ENCODE assay signal across 30 cellular contexts in genomic region chr3:40973141-40973540, GRCh38.
DNase-seq lines count a peak whose midpoint lies in the region; ATAC-seq and TF ChIP-seq lines count a peak whose summit lies in the region.
"Had no signal": no experiment of that assay in that cellular context is flagged by ENCODE, and none has a peak within 500 bp of the region (broad histone marks: within the 10 kb centered on the region; RNA-seq: fewer than 3 reads in every experiment).

No MANE protein-coding gene starts in this region.

- TF ChIP-seq EP300 in esophagus muscularis mucosa (IDR thresholded peaks at IDR 0.05): no peak

- TF ChIP-seq POLR2A in breast epithelium (IDR thresholded peaks at IDR 0.05): no peak
- no peak for TF ChIP-seq POLR2A in esophagus muscularis mucosa (IDR thresholded peaks at IDR 0.05; ENCODE audit: low read depth)
- TF ChIP-seq POLR2A in esophagus squamous epithelium (IDR thresholded peaks at IDR 0.05): no peak

- H3K36me3 ChIP-seq in breast epithelium (no peaks in the 10 kb centered on the region), mammary epithelial cell (ENCODE audit: insufficient read depth, low read length) (no peaks in the 10 kb centered on the region), KMS-11 (ENCODE audit: insufficient read depth) (no peaks in the 10 kb centered on the region), esophagus muscularis mucosa (no peaks in the 10 kb centered on the region), esophagus squamous epithelium (no peaks in the 10 kb centered on the region)
- H3K36me3 ChIP-seq: ascending aorta, cardiac muscle cell, colonic mucosa, neutrophil, Peyer's patch, prostate gland, vagina had no signal

- H3K4me2 ChIP-seq in mammary epithelial cell (ENCODE audit: insufficient read depth, low read depth, low read length) (no peak overlapping the region), KMS-11 (peak overlapping the region; percentile 52; the same call in 1 of the 2 replicates)

- intact Hi-C loops in breast epithelium (cut with DNase I; ENCODE audit: low total_unique reads) (no loop called here), mammary epithelial cell (cut with micrococcal nuclease) (loop anchor here (5.0 kb wide), 1 partner anchor 391 kb away; no protein-coding TSS in a partner anchor), esophagus muscularis mucosa (cut with DNase I) (loop anchor here (2.0 to 10.0 kb wide), 3 partner anchors 96 to 388 kb away; no protein-coding TSS in a partner anchor), esophagus squamous epithelium (cut with DNase I) (no loop called here)

- no peak for DNase-seq in breast epithelium (ENCODE audit: low spot score in 2 of 2)
- no peak for DNase-seq in mammary epithelial cell
- no peak for DNase-seq in esophagus muscularis mucosa (ENCODE audit: extremely low spot score)
- no peak for DNase-seq in stimulated activated effector memory CD8-positive, alpha-beta T cell treated with anti-CD3 and anti-CD28 coated beads, Interleukin-12 subunit alpha, Interleukin-12 subunit beta, amount 100 ng/mL, for 72 hours (ENCODE audit: low spot score in 2 of 2)
- DNase-seq in stimulated activated naive CD4-positive, alpha-beta T cell (lab: John Stamatoyannopoulos, UW): no peak
- no peak for DNase-seq in esophagus squamous epithelium (lab: John Stamatoyannopoulos, UW)
- DNase-seq: activated CD4-positive, alpha-beta T cell treated with anti-CD3 and anti-CD28 coated beads for 36 hours; activated T-cell treated with anti-CD3 and anti-CD28 coated beads, Interleukin-2, amount 50 U/mL, for 1 hour; CD4-positive, alpha-beta memory T cell; colonic mucosa; DND-41; effector CD4-positive, alpha-beta T cell; GM23248; NCI-H1105; NCI-H187 treated with DMSO at 0.1 percent for 48 hours; NCI-H2171 treated with DMSO at 0.1 percent for 48 hours; NCI-H510A; Peyer's patch; stimulated activated CD4-positive, alpha-beta T cell treated with anti-CD3 and anti-CD28 coated beads, Interleukin-15, amount 100 ng/mL, for 24 hours; stimulated activated CD4-positive, alpha-beta T cell treated with anti-CD3 and anti-CD28 coated beads, Interleukin-4, amount 100 ng/mL, for 4 hours; SW 1271; testis had no signal

- no peak overlapping the region for H2AFZ ChIP-seq in mammary epithelial cell (ENCODE audit: low read depth, low read length)
- no peak overlapping the region for H2AFZ ChIP-seq in KMS-11 (ENCODE audit: low read depth)
- H2AFZ ChIP-seq: GM23248 had no signal

- H3K9me3 ChIP-seq in breast epithelium (no peaks in the 10 kb centered on the region), mammary epithelial cell (replicated peaks; ENCODE audit: insufficient read depth, low read length) (no peaks in the 10 kb centered on the region), esophagus muscularis mucosa (no peaks in the 10 kb centered on the region), esophagus squamous epithelium (no peaks in the 10 kb centered on the region)
- H3K9me3 ChIP-seq: ascending aorta, colonic mucosa, neutrophil, Peyer's patch, prostate gland, testis, vagina had no signal

- CTCF ChIA-PET in mammary epithelial cell (lab: Charles Lee; ENCODE audit: low non-redundant PET): no interaction called here

- H3K4me1 Mint-ChIP-seq in stimulated activated effector memory CD8-positive, alpha-beta T cell treated with anti-CD3 and anti-CD28 coated beads, Interleukin-12 subunit alpha, Interleukin-12 subunit beta, amount 100 ng/mL, for 72 hours: peaks cover 58% of the 10 kb centered on the region

- no peaks in the 10 kb centered on the region for H3K36me3 Mint-ChIP-seq in stimulated activated effector memory CD8-positive, alpha-beta T cell treated with anti-CD3 and anti-CD28 coated beads, Interleukin-12 subunit alpha, Interleukin-12 subunit beta, amount 100 ng/mL, for 72 hours
- H3K36me3 Mint-ChIP-seq: CD4-positive, alpha-beta memory T cell had no signal

- no peak for ATAC-seq in stimulated activated effector memory CD8-positive, alpha-beta T cell treated with anti-CD3 and anti-CD28 coated beads, Interleukin-12 subunit alpha, Interleukin-12 subunit beta, amount 100 ng/mL, for 72 hours
- no peak for ATAC-seq in HG03439 (IDR thresholded peaks at IDR 0.05; ENCODE audit: unreplicated experiment)
- ATAC-seq: activated CD4-positive, alpha-beta T cell treated with anti-CD3 and anti-CD28 coated beads for 36 hours; K562 had no signal

- H3K4me3 ChIP-seq in breast epithelium (no peak overlapping the region), mammary epithelial cell (replicated peaks in 1 of 3; ENCODE audit: insufficient read depth in 1 of 3, low read depth in 2 of 3, low read length in 3 of 3) (no peak overlapping the region), KMS-11 (IDR thresholded peaks at IDR 0.05; ENCODE audit: insufficient read depth, low read depth, low read length) (no peak overlapping the region), esophagus muscularis mucosa (no peak overlapping the region), esophagus squamous epithelium (no peak overlapping the region)
- H3K4me3 ChIP-seq: ascending aorta, cardiac muscle cell, colonic mucosa, GM23248, K562, Peyer's patch, prostate gland, testis, vagina had no signal

- H4K20me1 ChIP-seq in mammary epithelial cell (ENCODE audit: insufficient read depth, low read length) (no peaks in the 10 kb centered on the region), KMS-11 (ENCODE audit: insufficient read depth) (no peaks in the 10 kb centered on the region)

- H3K27ac Mint-ChIP-seq in stimulated activated effector memory CD8-positive, alpha-beta T cell treated with anti-CD3 and anti-CD28 coated beads, Interleukin-12 subunit alpha, Interleukin-12 subunit beta, amount 100 ng/mL, for 72 hours: peak overlapping the region; percentile 95
- H3K27ac Mint-ChIP-seq: CD4-positive, alpha-beta memory T cell had no signal

- no TSS peak for BruUV-seq in mammary epithelial cell (replicated peaks; lab: Mats Ljungman, UMichigan)

- H3K9ac ChIP-seq in mammary epithelial cell (ENCODE audit: insufficient read depth, low read length) (no peak overlapping the region), KMS-11 (no peak overlapping the region)
- H3K9ac ChIP-seq: GM23248 had no signal

- peaks cover 2% of the 10 kb centered on the region for H3K9me3 Mint-ChIP-seq in stimulated activated effector memory CD8-positive, alpha-beta T cell treated with anti-CD3 and anti-CD28 coated beads, Interleukin-12 subunit alpha, Interleukin-12 subunit beta, amount 100 ng/mL, for 72 hours

- H3K79me2 ChIP-seq in mammary epithelial cell (ENCODE audit: insufficient read depth, low read length) (no peaks in the 10 kb centered on the region), KMS-11 (ENCODE audit: insufficient read depth, low read depth) (no peaks in the 10 kb centered on the region)

- WGBS in mammary epithelial cell (ENCODE audit: low coverage, missing lambda C conversion rate): 72% methylated on average over 2 of the region's 2 CpGs
- WGBS in esophagus muscularis mucosa: 82% methylated on average over 2 of the region's 2 CpGs
- WGBS in esophagus squamous epithelium, 2 donors: 92 to 94% methylated on average over 2 of the region's 2 CpGs

- no peak overlapping the region for H3K4me3 Mint-ChIP-seq in stimulated activated effector memory CD8-positive, alpha-beta T cell treated with anti-CD3 and anti-CD28 coated beads, Interleukin-12 subunit alpha, Interleukin-12 subunit beta, amount 100 ng/mL, for 72 hours
- H3K4me3 Mint-ChIP-seq: activated CD4-positive, alpha-beta T cell treated with anti-CD3 and anti-CD28 coated beads for 36 hours; CD4-positive, alpha-beta memory T cell had no signal

- H3K27ac ChIP-seq in breast epithelium (peak overlapping the region; percentile 13 to 29), mammary epithelial cell (ENCODE audit: insufficient read depth, low read depth, low read length) (no peak overlapping the region), KMS-11 (peak overlapping the region; percentile 97; the same call in 1 of the 2 replicates), esophagus muscularis mucosa (replicated peaks in 1 of 4) (peak overlapping the region; percentile 5 to 65 (median 44)), esophagus squamous epithelium (peak overlapping the region in 1 of 4 donors; percentile 56)
- H3K27ac ChIP-seq: ascending aorta, cardiac muscle cell, colonic mucosa, GM23248, neutrophil, prostate gland, testis, vagina had no signal

- H3K4me1 ChIP-seq in breast epithelium (peaks cover 15 to 21% of the 10 kb centered on the region in 2 donors), mammary epithelial cell (ENCODE audit: insufficient read depth, low read length) (peaks cover 23% of the 10 kb centered on the region), KMS-11 (ENCODE audit: low read depth, poor library complexity, severe bottlenecking) (peaks cover 56% of the 10 kb centered on the region), esophagus muscularis mucosa (peaks cover 62 to 68% (median 67%) of the 10 kb centered on the region in 4 donors), esophagus squamous epithelium (peaks cover 0 to 46% (median 25%) of the 10 kb centered on the region in 3 donors)
- H3K4me1 ChIP-seq: prostate gland had no signal

- TF ChIP-seq CTCF in breast epithelium (IDR thresholded peaks at IDR 0.05): no peak
- no peak for TF ChIP-seq CTCF in mammary epithelial cell (conservative IDR thresholded peaks at IDR 0.05 in 1 of 2, IDR thresholded peaks at IDR 0.05 in 1 of 2; ENCODE audit: extremely low read depth in 1 of 2, insufficient read depth in 1 of 2, low read depth in 1 of 2, low read length in 2 of 2)
- TF ChIP-seq CTCF in KMS-11 (conservative IDR thresholded peaks at IDR 0.05; ENCODE audit: low read depth, low read length): no peak
- no peak for TF ChIP-seq CTCF in esophagus muscularis mucosa (IDR thresholded peaks at IDR 0.05)
- no peak for TF ChIP-seq CTCF in esophagus squamous epithelium (IDR thresholded peaks at IDR 0.05)

- in situ Hi-C loops in mammary epithelial cell (cut with MboI; ENCODE audit: low sequenced_read_pairs in 2 of 2): loop anchor here in 1 of 2 donors (10.0 kb wide), 1 partner anchor 388 kb away; no protein-coding TSS in a partner anchor

- dilution Hi-C loops in mammary epithelial cell (cut with HindIII; ENCODE audit: low sequenced_read_pairs): no loop called here

- H3K27me3 ChIP-seq in breast epithelium (no peaks in the 10 kb centered on the region), mammary epithelial cell (ENCODE audit: insufficient read depth, low read length) (no peaks in the 10 kb centered on the region), KMS-11 (ENCODE audit: insufficient read depth, low read depth) (no peaks in the 10 kb centered on the region), esophagus muscularis mucosa (no peaks in the 10 kb centered on the region), esophagus squamous epithelium (no peaks in the 10 kb centered on the region)
- H3K27me3 ChIP-seq: ascending aorta, cardiac muscle cell, colonic mucosa, neutrophil, Peyer's patch, testis, vagina had no signal

Comparison
In these comparisons a context has a peak if more than half of its experiments do, and no peak if none do; other contexts are left out.
1. intact Hi-C loops: an anchor here in mammary epithelial cell (5.0 kb wide) and esophagus muscularis mucosa (2.0 to 10.0 kb wide); none called in breast epithelium and esophagus squamous epithelium.